ENCODE assay signal across 1 cellular context in the genomic region with DNA sequence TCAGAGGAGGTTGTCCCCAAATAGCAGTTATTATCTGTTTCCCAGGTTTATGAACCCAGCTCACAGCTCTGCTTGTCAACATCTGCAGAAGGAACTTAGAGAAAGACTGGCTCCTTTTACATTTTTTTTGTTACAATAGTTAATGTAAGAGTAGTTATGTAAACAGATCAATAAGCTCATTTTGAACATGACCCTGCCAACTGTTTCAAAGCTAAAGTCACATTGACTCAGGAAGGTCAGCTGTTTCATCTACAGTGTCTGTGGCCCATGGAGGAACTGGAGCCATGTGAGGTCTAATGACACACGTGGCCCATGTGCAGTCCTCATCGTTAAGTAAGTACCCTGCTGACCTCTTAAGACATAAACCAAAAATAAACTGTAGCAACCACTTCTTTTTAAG.
TF ChIP-seq lines count a peak whose summit lies in the region.

No MANE protein-coding gene starts in this region.

TF ChIP-seq in HepG2, 621 proteins besides CTCF, POLR2A, EP300 and RAD21 (continued from another document):
- TF ChIP-seq, protein P1, sequence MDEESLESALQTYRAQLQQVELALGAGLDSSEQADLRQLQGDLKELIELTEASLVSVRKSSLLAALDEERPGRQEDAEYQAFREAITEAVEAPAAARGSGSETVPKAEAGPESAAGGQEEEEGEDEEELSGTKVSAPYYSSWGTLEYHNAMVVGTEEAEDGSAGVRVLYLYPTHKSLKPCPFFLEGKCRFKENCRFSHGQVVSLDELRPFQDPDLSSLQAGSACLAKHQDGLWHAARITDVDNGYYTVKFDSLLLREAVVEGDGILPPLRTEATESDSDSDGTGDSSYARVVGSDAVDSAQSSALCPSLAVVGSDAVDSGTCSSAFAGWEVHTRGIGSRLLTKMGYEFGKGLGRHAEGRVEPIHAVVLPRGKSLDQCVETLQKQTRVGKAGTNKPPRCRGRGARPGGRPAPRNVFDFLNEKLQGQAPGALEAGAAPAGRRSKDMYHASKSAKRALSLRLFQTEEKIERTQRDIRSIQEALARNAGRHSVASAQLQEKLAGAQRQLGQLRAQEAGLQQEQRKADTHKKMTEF (CRISPR knock-in tag; IDR thresholded peaks at IDR 0.05) = peak; percentile 59; the same call in 1 of the 2 replicates
- TF ChIP-seq CEBPG (CRISPR knock-in tag; IDR thresholded peaks at IDR 0.05) = peak; percentile 29; the same call in 1 of the 2 replicates
- TF ChIP-seq, protein P2, sequence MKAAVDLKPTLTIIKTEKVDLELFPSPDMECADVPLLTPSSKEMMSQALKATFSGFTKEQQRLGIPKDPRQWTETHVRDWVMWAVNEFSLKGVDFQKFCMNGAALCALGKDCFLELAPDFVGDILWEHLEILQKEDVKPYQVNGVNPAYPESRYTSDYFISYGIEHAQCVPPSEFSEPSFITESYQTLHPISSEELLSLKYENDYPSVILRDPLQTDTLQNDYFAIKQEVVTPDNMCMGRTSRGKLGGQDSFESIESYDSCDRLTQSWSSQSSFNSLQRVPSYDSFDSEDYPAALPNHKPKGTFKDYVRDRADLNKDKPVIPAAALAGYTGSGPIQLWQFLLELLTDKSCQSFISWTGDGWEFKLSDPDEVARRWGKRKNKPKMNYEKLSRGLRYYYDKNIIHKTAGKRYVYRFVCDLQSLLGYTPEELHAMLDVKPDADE (CRISPR knock-in tag; IDR thresholded peaks at IDR 0.05) = no peak
- 0 out of 2 replicates have a peak, but pooled peaks have one; percentile 16 for TF ChIP-seq MYC (CRISPR knock-in tag; IDR thresholded peaks at IDR 0.05; ENCODE audit: borderline replicate concordance)
- TF ChIP-seq, protein P3, sequence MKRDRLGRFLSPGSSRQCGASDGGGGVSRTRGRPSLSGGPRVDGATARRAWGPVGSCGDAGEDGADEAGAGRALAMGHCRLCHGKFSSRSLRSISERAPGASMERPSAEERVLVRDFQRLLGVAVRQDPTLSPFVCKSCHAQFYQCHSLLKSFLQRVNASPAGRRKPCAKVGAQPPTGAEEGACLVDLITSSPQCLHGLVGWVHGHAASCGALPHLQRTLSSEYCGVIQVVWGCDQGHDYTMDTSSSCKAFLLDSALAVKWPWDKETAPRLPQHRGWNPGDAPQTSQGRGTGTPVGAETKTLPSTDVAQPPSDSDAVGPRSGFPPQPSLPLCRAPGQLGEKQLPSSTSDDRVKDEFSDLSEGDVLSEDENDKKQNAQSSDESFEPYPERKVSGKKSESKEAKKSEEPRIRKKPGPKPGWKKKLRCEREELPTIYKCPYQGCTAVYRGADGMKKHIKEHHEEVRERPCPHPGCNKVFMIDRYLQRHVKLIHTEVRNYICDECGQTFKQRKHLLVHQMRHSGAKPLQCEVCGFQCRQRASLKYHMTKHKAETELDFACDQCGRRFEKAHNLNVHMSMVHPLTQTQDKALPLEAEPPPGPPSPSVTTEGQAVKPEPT (CRISPR knock-in tag; IDR thresholded peaks at IDR 0.05; ENCODE audit: low read depth) = no peak
- TF ChIP-seq FOXO1 (CRISPR knock-in tag; IDR thresholded peaks at IDR 0.05) = peak; percentile 28; the same call in 1 of the 2 replicates
- TF ChIP-seq TEAD3 (CRISPR knock-in tag; optimal IDR thresholded peaks at IDR 0.05; ENCODE audit: borderline replicate concordance) = peak; percentile 26
- TF ChIP-seq HDAC1 (CRISPR knock-in tag; IDR thresholded peaks at IDR 0.05) = peak; percentile 60
- peak; percentile 85 for TF ChIP-seq ONECUT2 (CRISPR knock-in tag; IDR thresholded peaks at IDR 0.05)
- TF ChIP-seq MIXL1 (CRISPR knock-in tag; IDR thresholded peaks at IDR 0.05) = peak; percentile 31; the same call in 1 of the 2 replicates
- no peak for TF ChIP-seq ZNF354B (CRISPR knock-in tag; IDR thresholded peaks at IDR 0.05)
- TF ChIP-seq NR2F2 (IDR thresholded peaks at IDR 0.05; ENCODE audit: borderline replicate concordance, low read depth) = peak; percentile 91
- TF ChIP-seq FOXP1 (IDR thresholded peaks at IDR 0.05) = no peak
- TF ChIP-seq FOXP1 (CRISPR knock-in tag; IDR thresholded peaks at IDR 0.05) = peak; percentile 60; the same call in 1 of the 2 replicates
- TF ChIP-seq ZNF670 (CRISPR knock-in tag; IDR thresholded peaks at IDR 0.05; ENCODE audit: borderline replicate concordance) = peak; percentile 36; the same call in 1 of the 2 replicates
- TF ChIP-seq TBL1XR1 (IDR thresholded peaks at IDR 0.05; ENCODE audit: borderline replicate concordance, low read length, partially characterized antibody) = peak; percentile 54
- TF ChIP-seq RARA (CRISPR knock-in tag; IDR thresholded peaks at IDR 0.05) = peak; percentile 95
- TF ChIP-seq, protein P4, sequence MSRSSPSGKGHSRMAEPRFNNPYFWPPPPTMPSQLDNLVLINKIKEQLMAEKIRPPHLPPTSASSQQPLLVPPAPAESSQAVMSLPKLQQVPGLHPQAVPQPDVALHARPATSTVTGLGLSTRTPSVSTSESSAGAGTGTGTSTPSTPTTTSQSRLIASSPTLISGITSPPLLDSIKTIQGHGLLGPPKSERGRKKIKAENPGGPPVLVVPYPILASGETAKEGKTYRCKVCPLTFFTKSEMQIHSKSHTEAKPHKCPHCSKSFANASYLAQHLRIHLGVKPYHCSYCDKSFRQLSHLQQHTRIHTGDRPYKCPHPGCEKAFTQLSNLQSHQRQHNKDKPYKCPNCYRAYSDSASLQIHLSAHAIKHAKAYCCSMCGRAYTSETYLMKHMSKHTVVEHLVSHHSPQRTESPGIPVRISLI (CRISPR knock-in tag; IDR thresholded peaks at IDR 0.05; ENCODE audit: borderline replicate concordance) = peak; percentile 75
- no peak for TF ChIP-seq SOX6 (IDR thresholded peaks at IDR 0.05)
- TF ChIP-seq SOX6 (CRISPR knock-in tag; IDR thresholded peaks at IDR 0.05) = peak; percentile 77
- peak; percentile 40; the same call in 1 of the 3 replicates for TF ChIP-seq MXI1 (IDR thresholded peaks at IDR 0.05; ENCODE audit: borderline replicate concordance, low read depth, low read length)
- TF ChIP-seq RXRB (CRISPR knock-in tag; IDR thresholded peaks at IDR 0.05; ENCODE audit: borderline replicate concordance) = peak; percentile 73
- TF ChIP-seq SP2 (CRISPR knock-in tag; IDR thresholded peaks at IDR 0.05) = no peak
- TF ChIP-seq, protein P5, sequence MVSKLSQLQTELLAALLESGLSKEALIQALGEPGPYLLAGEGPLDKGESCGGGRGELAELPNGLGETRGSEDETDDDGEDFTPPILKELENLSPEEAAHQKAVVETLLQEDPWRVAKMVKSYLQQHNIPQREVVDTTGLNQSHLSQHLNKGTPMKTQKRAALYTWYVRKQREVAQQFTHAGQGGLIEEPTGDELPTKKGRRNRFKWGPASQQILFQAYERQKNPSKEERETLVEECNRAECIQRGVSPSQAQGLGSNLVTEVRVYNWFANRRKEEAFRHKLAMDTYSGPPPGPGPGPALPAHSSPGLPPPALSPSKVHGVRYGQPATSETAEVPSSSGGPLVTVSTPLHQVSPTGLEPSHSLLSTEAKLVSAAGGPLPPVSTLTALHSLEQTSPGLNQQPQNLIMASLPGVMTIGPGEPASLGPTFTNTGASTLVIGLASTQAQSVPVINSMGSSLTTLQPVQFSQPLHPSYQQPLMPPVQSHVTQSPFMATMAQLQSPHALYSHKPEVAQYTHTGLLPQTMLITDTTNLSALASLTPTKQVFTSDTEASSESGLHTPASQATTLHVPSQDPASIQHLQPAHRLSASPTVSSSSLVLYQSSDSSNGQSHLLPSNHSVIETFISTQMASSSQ (IDR thresholded peaks at IDR 0.05; ENCODE audit: low read depth) = no peak
- TF ChIP-seq, protein P5 (CRISPR knock-in tag; IDR thresholded peaks at IDR 0.05; ENCODE audit: borderline replicate concordance) = no peak
- TF ChIP-seq FOXA3 (CRISPR knock-in tag; IDR thresholded peaks at IDR 0.05) = peak; percentile 83
- no peak for TF ChIP-seq BHLHE40 (IDR thresholded peaks at IDR 0.05; ENCODE audit: low read length)
- peak; percentile 70; the same call in 1 of the 2 replicates for TF ChIP-seq ZNF644 (CRISPR knock-in tag; IDR thresholded peaks at IDR 0.05; ENCODE audit: low read depth)
- TF ChIP-seq, protein P6, sequence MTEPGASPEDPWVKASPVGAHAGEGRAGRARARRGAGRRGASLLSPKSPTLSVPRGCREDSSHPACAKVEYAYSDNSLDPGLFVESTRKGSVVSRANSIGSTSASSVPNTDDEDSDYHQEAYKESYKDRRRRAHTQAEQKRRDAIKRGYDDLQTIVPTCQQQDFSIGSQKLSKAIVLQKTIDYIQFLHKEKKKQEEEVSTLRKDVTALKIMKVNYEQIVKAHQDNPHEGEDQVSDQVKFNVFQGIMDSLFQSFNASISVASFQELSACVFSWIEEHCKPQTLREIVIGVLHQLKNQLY (CRISPR knock-in tag; IDR thresholded peaks at IDR 0.05) = peak; percentile 77
- TF ChIP-seq TCF7 (IDR thresholded peaks at IDR 0.05; ENCODE audit: low read depth) = peak; percentile 69; the same call in 1 of the 2 replicates
- no peak for TF ChIP-seq HOXA7 (CRISPR knock-in tag; IDR thresholded peaks at IDR 0.05)
- TF ChIP-seq FOSL2 (CRISPR knock-in tag; IDR thresholded peaks at IDR 0.05) = peak; percentile 53
- TF ChIP-seq, protein P7, sequence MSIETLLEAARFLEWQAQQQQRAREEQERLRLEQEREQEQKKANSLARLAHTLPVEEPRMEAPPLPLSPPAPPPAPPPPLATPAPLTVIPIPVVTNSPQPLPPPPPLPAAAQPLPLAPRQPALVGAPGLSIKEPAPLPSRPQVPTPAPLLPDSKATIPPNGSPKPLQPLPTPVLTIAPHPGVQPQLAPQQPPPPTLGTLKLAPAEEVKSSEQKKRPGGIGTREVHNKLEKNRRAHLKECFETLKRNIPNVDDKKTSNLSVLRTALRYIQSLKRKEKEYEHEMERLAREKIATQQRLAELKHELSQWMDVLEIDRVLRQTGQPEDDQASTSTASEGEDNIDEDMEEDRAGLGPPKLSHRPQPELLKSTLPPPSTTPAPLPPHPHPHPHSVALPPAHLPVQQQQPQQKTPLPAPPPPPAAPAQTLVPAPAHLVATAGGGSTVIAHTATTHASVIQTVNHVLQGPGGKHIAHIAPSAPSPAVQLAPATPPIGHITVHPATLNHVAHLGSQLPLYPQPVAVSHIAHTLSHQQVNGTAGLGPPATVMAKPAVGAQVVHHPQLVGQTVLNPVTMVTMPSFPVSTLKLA (IDR thresholded peaks at IDR 0.05) = peak; percentile 61
- peak; percentile 69 for TF ChIP-seq BCL6 (CRISPR knock-in tag; IDR thresholded peaks at IDR 0.05)
- no peak for TF ChIP-seq NFE2L2 (IDR thresholded peaks at IDR 0.05; ENCODE audit: low read length)
- peak; percentile 55 for TF ChIP-seq SAP130 (CRISPR knock-in tag; IDR thresholded peaks at IDR 0.05; ENCODE audit: low read depth)
- TF ChIP-seq KMT2B (CRISPR knock-in tag; IDR thresholded peaks at IDR 0.05) = no peak
